ENCODE assay signal across 34 cellular contexts in genomic region chr14:104589338-104590195, GRCh38. TPM values are rescaled to one million over a fixed set of nuclear protein-coding genes. Genes with fewer than 3 reads are reported as not detected.
"Had no signal": no experiment of that assay in that cellular context is flagged by ENCODE, and none has a peak within 500 bp of the region (broad histone marks: within the 10 kb centered on the region; RNA-seq: fewer than 3 reads in every experiment).

No MANE protein-coding gene starts in this region.

- H3K4me1 ChIP-seq: Peyer's patch, SJCRH30 had no signal

- DNase-seq: activated CD4-positive, alpha-beta memory T cell treated with anti-CD3 and anti-CD28 coated beads, Interleukin-2, amount 10 ng/mL, durations not matched to agents 7 days and 5 days; activated CD4-positive, alpha-beta T cell treated with anti-CD3 and anti-CD28 coated beads for 1 hour; activated CD4-positive, alpha-beta T cell treated with anti-CD3 and anti-CD28 coated beads for 48 hours; activated CD4-positive, CD25-positive, alpha-beta regulatory T cell; activated effector memory CD4-positive, alpha-beta T cell treated with Interleukin-2 at 50 U/mL for 16 hours; activated naive CD4-positive, alpha-beta T cell treated with anti-CD3 and anti-CD28 coated beads, Interleukin-2, amount 10 ng/mL, durations not matched to agents 7 days and 5 days; activated naive CD8-positive, alpha-beta T cell treated with anti-CD3 and anti-CD28 coated beads, Interleukin-2, amount 50 U/mL, for 24 hours; activated T-cell treated with anti-CD3 and anti-CD28 coated beads for 4 hours; activated T-cell treated with anti-CD3 and anti-CD28 coated beads, Interleukin-2, amount 50 U/mL, for 4 hours; central memory CD4-positive, alpha-beta T cell; Karpas-422; KBM-7; NCI-H1105; NCI-H1417 treated with DMSO at 0.1 percent for 48 hours; NCI-H2029 treated with DMSO at 0.1 percent for 48 hours; NCI-H2107; NCI-H2171; NCI-H748 treated with DMSO at 0.1 percent for 48 hours; NK-92 treated with Interleukin-12 subunit alpha and Interleukin-12 subunit beta, amount 100 ng/mL, for 24 hours; PC-3; Peyer's patch; SHP77; SJCRH30; SW 1271; T-helper 1 cell; T-helper 2 cell; T-helper 9 cell; WERI-Rb-1 had no signal

- H3K4me3 ChIP-seq: Peyer's patch, SJCRH30, SK-N-MC had no signal

- ATAC-seq: activated naive CD8-positive, alpha-beta T cell treated with anti-CD3 and anti-CD28 coated beads, Interleukin-2, amount 50 U/mL, for 24 hours; activated T-cell treated with anti-CD3 and anti-CD28 coated beads, Interleukin-2, amount 50 U/mL, for 4 hours; PC-3 had no signal

- H3K9me3 ChIP-seq: Peyer's patch, SJCRH30 had no signal

- H3K36me3 ChIP-seq: Peyer's patch, SJCRH30, WERI-Rb-1 had no signal

- H3K27me3 ChIP-seq: Peyer's patch had no signal

- H3K27ac ChIP-seq: Peyer's patch, RWPE1, SJCRH30, SK-N-MC, WERI-Rb-1 had no signal

RNA-seq across cellular contexts. Expression of gene C14orf180, which starts 10.0 kb away (rescaled TPM):
- total RNA-seq: activated CD4-positive, alpha-beta memory T cell treated with anti-CD3 and anti-CD28 coated beads, Interleukin-2, amount 10 ng/mL, durations not matched to agents 7 days and 5 days; activated CD8-positive, alpha-beta memory T cell treated with anti-CD3 and anti-CD28 coated beads for 36 hours; activated T-cell treated with anti-CD3 and anti-CD28 coated beads, Interleukin-2, amount 50 U/mL, for 4 hours; bronchial epithelial cell; chondrocyte; MCF 10A; PC-3; SJCRH30 had no signal

RNA-seq across cellular contexts. Expression of gene TMEM179, which starts 15.0 kb away (rescaled TPM):
- total RNA-seq: activated CD4-positive, alpha-beta memory T cell treated with anti-CD3 and anti-CD28 coated beads, Interleukin-2, amount 10 ng/mL, durations not matched to agents 7 days and 5 days; activated CD8-positive, alpha-beta memory T cell treated with anti-CD3 and anti-CD28 coated beads for 36 hours; activated T-cell treated with anti-CD3 and anti-CD28 coated beads, Interleukin-2, amount 50 U/mL, for 4 hours; bronchial epithelial cell; MCF 10A; PC-3; SJCRH30 had no signal
